Comparison of ENCODE assay signal across 20 cellular contexts in the genomic region with DNA sequence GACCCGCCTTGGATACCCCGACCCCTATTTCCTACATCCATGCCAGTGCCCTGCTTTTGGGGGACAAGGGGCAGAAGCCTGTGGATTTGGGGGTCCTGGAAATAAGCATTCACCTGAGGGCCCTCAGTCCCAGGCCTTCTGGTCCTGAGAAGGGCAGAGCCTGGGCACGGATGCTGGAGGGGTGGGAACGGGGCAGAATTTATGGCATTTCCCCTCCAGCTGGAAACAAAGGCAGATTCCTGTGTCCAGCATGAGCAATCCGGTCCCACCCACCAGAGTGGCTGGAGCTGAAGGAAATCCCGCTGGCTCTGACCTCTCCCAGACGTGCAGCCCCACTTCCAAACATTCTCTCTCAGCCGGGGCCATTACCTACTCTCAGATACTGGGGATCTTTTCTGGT. TPM values are rescaled to one million over a fixed set of nuclear protein-coding genes. Genes with fewer than 3 reads are reported as not detected.
DNase-seq lines count a peak whose midpoint lies in the region; ATAC-seq and TF ChIP-seq lines count a peak whose summit lies in the region.
"Had no signal": no experiment of that assay in that cellular context is flagged by ENCODE, and none has a peak within 500 bp of the region (broad histone marks: within the 10 kb centered on the region; RNA-seq: fewer than 3 reads in every experiment).

No MANE protein-coding gene starts in this region.

- POLR2A ChIA-PET in activated CD4-positive, alpha-beta memory T cell treated with anti-CD3 and anti-CD28 coated beads for 36 hours (lab: Charles Lee): no interaction called here

- no peaks in the 10 kb centered on the region for H3K9me3 Mint-ChIP-seq in activated CD4-positive, alpha-beta memory T cell treated with anti-CD3 and anti-CD28 coated beads for 36 hours

- H3K36me3 ChIP-seq in sigmoid colon (no peaks in the 10 kb centered on the region), vagina (no peaks in the 10 kb centered on the region)
- H3K36me3 ChIP-seq in effector memory CD4-positive, alpha-beta T cell (ENCODE audit: control insufficient read depth, insufficient read depth, low read length): no peaks in the 10 kb centered on the region
- H3K36me3 ChIP-seq: SJSA1 had no signal

- TF ChIP-seq POLR2A in sigmoid colon (IDR thresholded peaks at IDR 0.05) (no peak), vagina (IDR thresholded peaks at IDR 0.05) (no peak)

- H3K27ac ChIP-seq in right cardiac atrium (ENCODE audit: low read length) (peak overlapping the region; percentile 70), sigmoid colon (peak overlapping the region in 3 of 4 donors; percentile 11 to 66 (median 15)), vagina (no peak overlapping the region)
- H3K27ac ChIP-seq in effector memory CD4-positive, alpha-beta T cell (ENCODE audit: insufficient read depth, low read length, poor library complexity, severe bottlenecking): no peak overlapping the region
- H3K27ac ChIP-seq: SJSA1, testis had no signal

- ATAC-seq in right cardiac atrium (peak; percentile 64 to 85), GM19351 (IDR thresholded peaks at IDR 0.05; ENCODE audit: unreplicated experiment) (no peak)

- H3K4me3 Mint-ChIP-seq in activated CD4-positive, alpha-beta memory T cell treated with anti-CD3 and anti-CD28 coated beads for 36 hours: no peak overlapping the region
- H3K4me3 Mint-ChIP-seq: nephron progenitor cell had no signal

- H3K36me3 Mint-ChIP-seq in activated CD4-positive, alpha-beta memory T cell treated with anti-CD3 and anti-CD28 coated beads for 36 hours: no peaks in the 10 kb centered on the region

- DNase-seq in AG10803 (ENCODE audit: low read depth): peak; percentile 50
- DNase-seq in dermis microvascular lymphatic vessel endothelial cell (ENCODE audit: low read depth in 2 of 2): peak; percentile 75 to 91
- DNase-seq in right cardiac atrium: peak; percentile 63 to 82 (median 68)
- peak; percentile 68 for DNase-seq in sigmoid colon
- DNase-seq in vagina (ENCODE audit: extremely low spot score in 2 of 2): no peak
- DNase-seq in effector memory CD4-positive, alpha-beta T cell: no peak
- no peak for DNase-seq in activated CD4-positive, alpha-beta memory T cell treated with anti-CD3 and anti-CD28 coated beads for 36 hours
- DNase-seq: activated CD4-positive, alpha-beta T cell treated with anti-CD3 and anti-CD28 coated beads for 1 hour; activated CD8-positive, alpha-beta memory T cell treated with anti-CD3 and anti-CD28 coated beads, Interleukin-2, amount 50 U/mL, for 4 hours; activated naive CD4-positive, alpha-beta T cell; MV-4-11; NCI-H2081; NCI-H526 treated with DMSO at 0.1 percent for 48 hours; nephron progenitor cell; OCI-M1; stimulated activated CD4-positive, alpha-beta T cell treated with anti-CD3 and anti-CD28 coated beads, Interleukin-4, amount 100 ng/mL, for 1 hour; testis had no signal

- CTCF ChIA-PET in activated CD4-positive, alpha-beta memory T cell treated with anti-CD3 and anti-CD28 coated beads for 36 hours (lab: Charles Lee): no interaction called here

- TF ChIP-seq CTCF in AG10803 (conservative IDR thresholded peaks at IDR 0.05; ENCODE audit: low read length): no peak
- TF ChIP-seq CTCF in sigmoid colon (IDR thresholded peaks at IDR 0.05): no peak
- no peak for TF ChIP-seq CTCF in vagina (IDR thresholded peaks at IDR 0.05)

- H3K27ac Mint-ChIP-seq in activated CD4-positive, alpha-beta memory T cell treated with anti-CD3 and anti-CD28 coated beads for 36 hours: no peak overlapping the region

- H3K9me3 ChIP-seq in right cardiac atrium (ENCODE audit: control insufficient read depth, low read length) (no peaks in the 10 kb centered on the region), sigmoid colon (no peaks in the 10 kb centered on the region), vagina (no peaks in the 10 kb centered on the region)
- H3K9me3 ChIP-seq in effector memory CD4-positive, alpha-beta T cell (ENCODE audit: control insufficient read depth, low read length): no peaks in the 10 kb centered on the region
- H3K9me3 ChIP-seq: SJSA1, testis had no signal

- H3K27me3 ChIP-seq in right cardiac atrium (ENCODE audit: control insufficient read depth, insufficient read depth): no peaks in the 10 kb centered on the region
- H3K27me3 ChIP-seq in sigmoid colon: no peaks in the 10 kb centered on the region
- H3K27me3 ChIP-seq in vagina: no peaks in the 10 kb centered on the region
- no peaks in the 10 kb centered on the region for H3K27me3 ChIP-seq in effector memory CD4-positive, alpha-beta T cell (replicated peaks; ENCODE audit: control insufficient read depth, insufficient read depth, low read length, poor library complexity, severe bottlenecking)
- H3K27me3 ChIP-seq: SJSA1, testis had no signal

- no peak for TF ChIP-seq EP300 in sigmoid colon (IDR thresholded peaks at IDR 0.05)

- H3K4me3 ChIP-seq in AG10803 (ENCODE audit: low read length) (no peak overlapping the region), right cardiac atrium (ENCODE audit: low read length) (no peak overlapping the region), sigmoid colon (no peak overlapping the region), vagina (no peak overlapping the region)
- H3K4me3 ChIP-seq in effector memory CD4-positive, alpha-beta T cell (ENCODE audit: insufficient read depth, low read depth, low read length, poor library complexity, severe bottlenecking): no peak overlapping the region
- H3K4me3 ChIP-seq: SJSA1, testis had no signal

- H3K4me1 Mint-ChIP-seq in activated CD4-positive, alpha-beta memory T cell treated with anti-CD3 and anti-CD28 coated beads for 36 hours (ENCODE audit: low read depth): no peaks in the 10 kb centered on the region

- H3K4me1 ChIP-seq in right cardiac atrium (ENCODE audit: control insufficient read depth, insufficient read depth, low read length) (peaks cover 5% of the 10 kb centered on the region), sigmoid colon (peaks cover 0 to 6% (median 0%) of the 10 kb centered on the region in 4 donors), vagina (no peaks in the 10 kb centered on the region)
- H3K4me1 ChIP-seq in effector memory CD4-positive, alpha-beta T cell (ENCODE audit: control insufficient read depth, insufficient read depth, low read length, poor library complexity, severe bottlenecking): no peaks in the 10 kb centered on the region
- H3K4me1 ChIP-seq: testis had no signal

- peaks cover 3% of the 10 kb centered on the region for H3K27me3 Mint-ChIP-seq in activated CD4-positive, alpha-beta memory T cell treated with anti-CD3 and anti-CD28 coated beads for 36 hours

- WGBS in right cardiac atrium: 59% methylated on average over 8 of the region's 8 CpGs
- WGBS in sigmoid colon, 2 donors: 79 to 87% methylated on average over 8 of the region's 8 CpGs

- intact Hi-C loops in right cardiac atrium (cut with DNase I): loop anchor here in 2 of 4 donors (5.0 kb wide), 1 partner anchor 85 kb away; no protein-coding TSS in a partner anchor
- intact Hi-C loops in sigmoid colon (cut with DNase I): no loop called here
- intact Hi-C loops in vagina (cut with DNase I): no loop called here
- intact Hi-C loops in activated CD4-positive, alpha-beta memory T cell treated with anti-CD3 and anti-CD28 coated beads for 36 hours (cut with micrococcal nuclease): no loop called here

RNA-seq across cellular contexts. Expression of a gene that starts 9.3 kb away (rescaled TPM):
- 0.13 and 0.26 TPM in 2 replicates for total RNA-seq in dermis microvascular lymphatic vessel endothelial cell
- total RNA-seq in right cardiac atrium: not detected
- polyA plus RNA-seq in right cardiac atrium: not detected
- total RNA-seq in sigmoid colon: not detected
- under 1 TPM in 1 of 3 donors, not detected in 2; 0.16 TPM for polyA plus RNA-seq in sigmoid colon
- total RNA-seq in vagina: not detected
- total RNA-seq in activated CD4-positive, alpha-beta memory T cell treated with anti-CD3 and anti-CD28 coated beads for 36 hours: not detected
- total RNA-seq: fibroblast of villous mesenchyme, SJSA1 had no signal

RNA-seq across cellular contexts. Expression of a gene that starts 10.1 kb away (rescaled TPM):
- total RNA-seq in dermis microvascular lymphatic vessel endothelial cell: 313 and 416 TPM in 2 replicates
- 10 to 100 TPM; 19.8 to 38.8 (median 28.7) TPM for total RNA-seq in right cardiac atrium
- 18.7 TPM for polyA plus RNA-seq in right cardiac atrium
- 100 to 1,000 TPM in 1 of 4 donors, 10 to 100 TPM in 3; 63.0 to 113 (median 70.9) TPM for total RNA-seq in sigmoid colon
- polyA plus RNA-seq in sigmoid colon: 10 to 100 TPM; 12.5 to 83.6 (median 24.6) TPM
- 115 TPM for total RNA-seq in vagina
- not detected for total RNA-seq in activated CD4-positive, alpha-beta memory T cell treated with anti-CD3 and anti-CD28 coated beads for 36 hours

RNA-seq across cellular contexts. Expression of a gene that starts 48.7 kb away (rescaled TPM):
- total RNA-seq in dermis microvascular lymphatic vessel endothelial cell (0.39 and 1.3 TPM in 2 replicates), right cardiac atrium (under 1 TPM; 0.25 to 0.39 (median 0.28) TPM), sigmoid colon (under 1 TPM in 2 of 4 donors, not detected in 2; 0.28 to 0.36 TPM), vagina (not detected)
- polyA plus RNA-seq in right cardiac atrium (0.18 TPM), sigmoid colon (under 1 TPM in 1 of 3 donors, not detected in 2; 0.36 TPM)
- total RNA-seq in activated CD4-positive, alpha-beta memory T cell treated with anti-CD3 and anti-CD28 coated beads for 36 hours: under 1 TPM; 0.29 to 0.31 TPM
- total RNA-seq: SJSA1 had no signal

RNA-seq across cellular contexts. Expression of a gene that starts 54.3 kb away (rescaled TPM):
- total RNA-seq in dermis microvascular lymphatic vessel endothelial cell: 8.3 and 14.2 TPM in 2 replicates
- 10 to 100 TPM; 14.6 to 19.4 (median 16.3) TPM for total RNA-seq in right cardiac atrium
- 15.2 TPM for polyA plus RNA-seq in right cardiac atrium
- total RNA-seq in sigmoid colon: 1 to 10 TPM; 7.2 to 9.8 (median 8.6) TPM
- polyA plus RNA-seq in sigmoid colon: 10 to 100 TPM; 10.8 to 30.7 (median 11.1) TPM
- total RNA-seq in vagina: 23.6 TPM
- total RNA-seq in activated CD4-positive, alpha-beta memory T cell treated with anti-CD3 and anti-CD28 coated beads for 36 hours: 1 to 10 TPM; 8.0 to 8.3 TPM

Comparison
In these comparisons a context has a peak if more than half of its experiments do, and no peak if none do; other contexts are left out.
1. DNase-seq: peak in AG10803 (single experiment), dermis microvascular lymphatic vessel endothelial cell (2 of 2), right cardiac atrium (3 of 3) and sigmoid colon (single experiment); none in vagina (0 of 2), effector memory CD4-positive, alpha-beta T cell (0 of 3) and activated CD4-positive, alpha-beta memory T cell treated with anti-CD3 and anti-CD28 coated beads for 36 hours (single experiment).
2. H3K27ac ChIP-seq: peak in right cardiac atrium (single experiment) and sigmoid colon (3 of 4); none in vagina (single experiment) and effector memory CD4-positive, alpha-beta T cell (single experiment).
3. RNA of a gene that starts 10.1 kb away (total RNA-seq): 313 to 416 TPM in dermis microvascular lymphatic vessel endothelial cell, 115 TPM in vagina (single experiment), 63.0 to 113 TPM in sigmoid colon and 19.8 to 38.8 TPM in right cardiac atrium; not detected in activated CD4-positive, alpha-beta memory T cell treated with anti-CD3 and anti-CD28 coated beads for 36 hours; every median in the first group is over 10 times any median in the second.